Comparison of ENCODE assay signal across 8 cellular contexts in the genomic region with DNA sequence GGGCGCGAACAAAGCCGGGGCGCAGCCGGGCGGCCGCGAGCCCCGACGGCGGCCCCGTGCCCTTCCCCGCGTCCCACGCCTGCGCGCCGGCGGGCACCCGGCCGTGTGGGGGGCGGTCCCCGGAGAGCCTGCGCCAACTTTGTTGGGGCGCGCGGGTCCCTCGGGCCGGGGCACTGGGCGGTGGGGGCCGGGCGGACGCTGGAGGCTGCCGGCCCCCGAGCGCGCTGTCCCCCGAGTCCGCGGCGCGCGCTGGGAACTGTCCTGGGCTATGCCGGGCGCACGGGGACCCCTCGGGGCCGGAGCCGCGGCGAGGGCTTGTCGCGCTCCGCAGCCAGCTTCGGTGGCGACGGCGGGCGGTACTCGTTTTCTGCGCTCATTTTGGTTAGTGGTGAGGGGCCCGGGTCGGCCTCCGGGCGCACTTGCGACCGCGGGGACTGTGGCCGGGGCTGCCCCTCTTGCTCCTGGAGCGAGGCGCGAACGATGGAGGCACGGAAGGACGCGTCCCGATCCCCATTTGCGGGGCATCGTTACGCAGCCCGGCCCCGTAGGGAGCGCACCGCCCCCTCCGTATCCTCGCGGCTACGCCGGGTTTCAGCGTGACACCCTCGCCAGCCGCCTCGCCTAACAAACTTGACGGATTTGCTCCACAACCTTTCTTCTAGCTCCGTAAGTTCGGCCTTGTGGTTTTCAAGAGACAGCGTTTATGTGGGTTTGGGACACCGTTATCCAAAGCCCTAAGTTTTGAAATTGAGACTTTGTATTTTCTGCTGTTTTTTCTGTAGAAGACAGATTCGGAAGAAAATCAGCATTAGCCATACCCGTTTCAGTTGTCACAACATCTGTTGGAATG. TPM values are rescaled to one million over a fixed set of nuclear protein-coding genes. Genes with fewer than 3 reads are reported as not detected.
A peak's percentile ranks its signal among the peaks of the same experiment; 100 is the strongest.
DNase-seq lines count a peak whose midpoint lies in the region; TF ChIP-seq lines count a peak whose summit lies in the region.

No MANE protein-coding gene starts in this region.

- DNase-seq in DMS 273 (lab: John Stamatoyannopoulos, UW; ENCODE audit: unreplicated experiment), result peak; percentile 85
- no peak for DNase-seq in DMS 273 treated with DMSO at 0.1 percent for 48 hours (lab: John Stamatoyannopoulos, UW)
- DNase-seq in HEK293T (ENCODE audit: extremely low spot score), result peak; percentile 60
- peak; percentile 3 for DNase-seq in NCI-H1048 (lab: John Stamatoyannopoulos, UW)
- peak; percentile 70 for DNase-seq in activated CD4-positive, alpha-beta memory T cell treated with anti-CD3 and anti-CD28 coated beads for 36 hours
- peak; percentile 85 for DNase-seq in epidermal melanocyte (ENCODE audit: insufficient read length, low spot score)

- H3K4me3 ChIP-seq in mucosa of rectum (ENCODE audit: low read length in 2 of 2), result peak overlapping the region; percentile 68 to 69
- peak overlapping the region; percentile 45 to 82 (median 75) for H3K4me3 ChIP-seq in subcutaneous abdominal adipose tissue (ENCODE audit: low read depth in 1 of 5, low read length in 5 of 5)

- H3K9me3 Mint-ChIP-seq in activated CD4-positive, alpha-beta memory T cell treated with anti-CD3 and anti-CD28 coated beads for 36 hours, result no peaks in the 10 kb centered on the region

- H3K27me3 Mint-ChIP-seq in activated CD4-positive, alpha-beta memory T cell treated with anti-CD3 and anti-CD28 coated beads for 36 hours, result no peaks in the 10 kb centered on the region

- CTCF ChIA-PET in HEK293T (lab: Yijun Ruan, JAX), result interaction anchor here (1.2 kb wide), 1 partner anchor 13 kb away, joined by 3 read pairs; no protein-coding TSS in a partner anchor
- CTCF ChIA-PET in activated CD4-positive, alpha-beta memory T cell treated with anti-CD3 and anti-CD28 coated beads for 36 hours (lab: Charles Lee), result interaction anchor here (0.6 to 3.0 kb wide), 3 partner anchors 12 to 76 kb away, joined by 3 to 16 read pairs (median 9); a partner anchor contains a TSS

- H3K36me3 ChIP-seq in mucosa of rectum (ENCODE audit: control insufficient read depth in 2 of 2, insufficient read depth in 2 of 2, low read length in 2 of 2) (peaks cover 11 to 17% of the 10 kb centered on the region in 2 donors), subcutaneous abdominal adipose tissue (ENCODE audit: control insufficient read depth in 5 of 5, insufficient read depth in 5 of 5, low read length in 5 of 5) (peaks cover 2 to 20% (median 13%) of the 10 kb centered on the region in 5 donors)

- H3K36me3 Mint-ChIP-seq in activated CD4-positive, alpha-beta memory T cell treated with anti-CD3 and anti-CD28 coated beads for 36 hours, result peaks cover 24% of the 10 kb centered on the region

- H3K4me1 Mint-ChIP-seq in activated CD4-positive, alpha-beta memory T cell treated with anti-CD3 and anti-CD28 coated beads for 36 hours (ENCODE audit: low read depth), result peaks cover 52% of the 10 kb centered on the region

- peak overlapping the region; percentile 46 to 88 for H3K27ac ChIP-seq in mucosa of rectum (ENCODE audit: low read depth in 2 of 2, low read length in 2 of 2)
- H3K27ac ChIP-seq in subcutaneous abdominal adipose tissue (ENCODE audit: low read depth, low read length), result peak overlapping the region; percentile 24

- intact Hi-C loops in activated CD4-positive, alpha-beta memory T cell treated with anti-CD3 and anti-CD28 coated beads for 36 hours (cut with micrococcal nuclease), result loop anchor here (1.0 to 5.0 kb wide), 3 partner anchors 17 to 243 kb away; a partner anchor contains a TSS

- peak overlapping the region; percentile 49 to 84 for H3K9ac ChIP-seq in mucosa of rectum (ENCODE audit: low read depth in 1 of 2, low read length in 2 of 2)
- peak overlapping the region in 4 of 5 donors; percentile 2 to 67 (median 57) for H3K9ac ChIP-seq in subcutaneous abdominal adipose tissue (ENCODE audit: low read length in 5 of 5)

- POLR2A ChIA-PET in HEK293T (lab: Yijun Ruan, JAX), result interaction anchor here (1.4 kb wide), 1 partner anchor 134 kb away, joined by 3 read pairs; no protein-coding TSS in a partner anchor
- POLR2A ChIA-PET in activated CD4-positive, alpha-beta memory T cell treated with anti-CD3 and anti-CD28 coated beads for 36 hours (lab: Charles Lee), result interaction anchor here (0.7 to 3.6 kb wide), 5 partner anchors 10 to 78 kb away, joined by 3 to 15 read pairs (median 4); a partner anchor contains a TSS

- no peaks in the 10 kb centered on the region for H3K27me3 ChIP-seq in mucosa of rectum (ENCODE audit: control insufficient read depth in 2 of 2, insufficient read depth in 2 of 2, low read length in 2 of 2)
- no peaks in the 10 kb centered on the region for H3K27me3 ChIP-seq in subcutaneous abdominal adipose tissue (ENCODE audit: control insufficient read depth in 5 of 5, insufficient read depth in 4 of 5, low read length in 5 of 5)

- peak overlapping the region; percentile 60 for H3K27ac Mint-ChIP-seq in activated CD4-positive, alpha-beta memory T cell treated with anti-CD3 and anti-CD28 coated beads for 36 hours

- H3K9me3 ChIP-seq in mucosa of rectum (ENCODE audit: control insufficient read depth in 2 of 2, low read length in 2 of 2) (no peaks in the 10 kb centered on the region), subcutaneous abdominal adipose tissue (ENCODE audit: control insufficient read depth in 5 of 5, low read length in 5 of 5) (no peaks in the 10 kb centered on the region)

- peaks cover 20 to 26% of the 10 kb centered on the region in 2 donors for H3K4me1 ChIP-seq in mucosa of rectum (ENCODE audit: control insufficient read depth in 2 of 2, insufficient read depth in 2 of 2, low read length in 2 of 2)
- H3K4me1 ChIP-seq in subcutaneous abdominal adipose tissue (ENCODE audit: control insufficient read depth in 5 of 5, insufficient read depth in 5 of 5, low read length in 5 of 5), result peaks cover 7 to 43% (median 36%) of the 10 kb centered on the region in 5 donors

- peak overlapping the region; percentile 76 for H3K4me3 Mint-ChIP-seq in activated CD4-positive, alpha-beta memory T cell treated with anti-CD3 and anti-CD28 coated beads for 36 hours

TF ChIP-seq in HEK293T, 16 proteins besides CTCF, POLR2A, EP300 and RAD21:
- TF ChIP-seq L3MBTL2 (conservative IDR thresholded peaks at IDR 0.05), result 0 out of 2 replicates have a peak, but pooled peaks have one; percentile 47
- TF ChIP-seq FOXA1 (IDR thresholded peaks at IDR 0.05), result no peak

RNA-seq across cellular contexts. Expression of a gene that starts 0.6 kb away (rescaled TPM):
- 10 to 100 TPM; 13.7 to 15.2 TPM for total RNA-seq in activated CD4-positive, alpha-beta memory T cell treated with anti-CD3 and anti-CD28 coated beads for 36 hours

RNA-seq across cellular contexts. Expression of a gene that starts 1.0 kb away (rescaled TPM):
- total RNA-seq in activated CD4-positive, alpha-beta memory T cell treated with anti-CD3 and anti-CD28 coated beads for 36 hours, result 100 to 1,000 TPM; 301 to 316 TPM

RNA-seq across cellular contexts. Expression of a gene that starts 21.9 kb away (rescaled TPM):
- total RNA-seq in activated CD4-positive, alpha-beta memory T cell treated with anti-CD3 and anti-CD28 coated beads for 36 hours, result 10 to 100 TPM; 33.4 to 35.1 TPM

RNA-seq across cellular contexts. Expression of a gene that starts 38.6 kb away (rescaled TPM):
- total RNA-seq in activated CD4-positive, alpha-beta memory T cell treated with anti-CD3 and anti-CD28 coated beads for 36 hours, result 10 to 100 TPM; 31.4 to 32.5 TPM
